26 cellular contexts compared by ENCODE assay signal in genomic region chr9:78109075-78109474, GRCh38.
"Had no signal": no experiment of that assay in that cellular context is flagged by ENCODE, and none has a peak within 500 bp of the region (broad histone marks: within the 10 kb centered on the region; RNA-seq: fewer than 3 reads in every experiment).

No MANE protein-coding gene starts in this region.

- H3K9ac ChIP-seq: parathyroid adenoma had no signal

- H3K27ac ChIP-seq: ovary, parathyroid adenoma, psoas muscle, skin epidermis, stomach, thoracic aorta, thyroid gland, tibial nerve, upper lobe of left lung, vagina had no signal

- H2AFZ ChIP-seq: parathyroid adenoma had no signal

- H3K79me2 ChIP-seq: parathyroid adenoma had no signal

- H3K4me1 ChIP-seq: parathyroid adenoma, psoas muscle, stomach, tibial nerve, upper lobe of left lung, vagina had no signal

- FAIRE-seq: urothelium cell line had no signal

- ATAC-seq: naive thymus-derived CD8-positive, alpha-beta T cell; natural killer cell treated with Interleukin-12 subunit alpha and Interleukin-12 subunit beta and Interleukin-15 and Interleukin-18, amount 100 ng/mL, for 72 hours; psoas muscle; right cardiac atrium; sciatic nerve; stimulated activated effector memory CD8-positive, alpha-beta T cell treated with anti-CD3 and anti-CD28 coated beads, Interleukin-12 subunit alpha, Interleukin-12 subunit beta, amount 100 ng/mL, for 72 hours; stimulated activated naive B cell treated with anti-CD40 and anti-IgM and Interleukin-4, amounts not matched to agents 10 μg/mL and 1 μg/mL and 100 μg/mL, for 72 hours had no signal

- H3K4me3 ChIP-seq: ovary, psoas muscle, skin epidermis, stomach, thoracic aorta, thyroid gland, tibial nerve, upper lobe of left lung, vagina had no signal

- H3K27me3 ChIP-seq: ovary, stomach, thyroid gland, tibial nerve, upper lobe of left lung, vagina had no signal

- H3K36me3 ChIP-seq: ovary, stomach, thoracic aorta, thyroid gland, tibial nerve, upper lobe of left lung, vagina had no signal

- H3K9me3 ChIP-seq: ovary, psoas muscle, stomach, thoracic aorta, thyroid gland, tibial nerve, upper lobe of left lung, vagina had no signal

- DNase-seq: naive thymus-derived CD8-positive, alpha-beta T cell; nephron progenitor cell; occipital lobe; ovary; posterior cingulate gyrus; psoas muscle; right cardiac atrium; stimulated activated CD4-positive, alpha-beta T cell treated with anti-CD3 and anti-CD28 coated beads, Interleukin-15, amount 100 ng/mL, for 24 hours; stimulated activated CD4-positive, alpha-beta T cell treated with anti-CD3 and anti-CD28 coated beads, Interleukin-2, amount 100 ng/mL, for 24 hours; stimulated activated CD4-positive, alpha-beta T cell treated with anti-CD3 and anti-CD28 coated beads, Interleukin-2, amount 100 ng/mL, for 48 hours; stimulated activated CD4-positive, alpha-beta T cell treated with anti-CD3 and anti-CD28 coated beads, Interleukin-4, amount 100 ng/mL, for 24 hours; stimulated activated naive B cell treated with anti-CD40 and anti-IgM and Interleukin-4, amounts not matched to agents 10 μg/mL and 1 μg/mL and 100 μg/mL, for 72 hours; stimulated activated naive CD4-positive, alpha-beta T cell treated with Interleukin-2 at 50 U/mL for 16 hours; stomach; thyroid gland; trophoblast cell; upper lobe of left lung had no signal
